20 cellular contexts compared by ENCODE assay signal in the genomic region with DNA sequence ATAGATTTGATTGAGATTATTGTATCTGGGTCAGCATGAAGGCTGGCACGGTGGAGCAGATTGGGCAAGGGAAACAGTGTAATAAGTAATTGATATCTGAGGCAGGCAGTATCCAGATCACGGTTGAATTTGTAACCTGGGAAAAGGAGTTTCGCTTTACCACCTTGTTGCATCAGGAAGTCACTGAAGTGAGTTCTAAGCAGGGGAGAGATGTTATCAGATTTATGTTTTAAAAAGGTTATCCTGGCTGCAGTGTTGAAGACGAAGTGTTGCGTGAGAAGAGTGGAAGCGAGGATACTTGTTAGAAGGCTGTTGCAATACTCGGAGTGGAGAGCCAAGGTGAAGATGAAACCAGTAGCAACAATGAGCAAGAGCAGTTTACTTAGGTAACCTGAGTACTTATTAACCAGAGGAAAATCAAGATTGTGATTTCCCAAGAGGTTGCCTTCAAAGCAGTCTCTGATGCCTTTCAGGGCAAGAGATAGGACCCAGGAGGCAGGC.
DNase-seq lines count a peak whose midpoint lies in the region; ATAC-seq, FAIRE-seq and TF ChIP-seq lines count a peak whose summit lies in the region.
"Had no signal": no experiment of that assay in that cellular context is flagged by ENCODE, and none has a peak within 500 bp of the region (broad histone marks: within the 10 kb centered on the region; RNA-seq: fewer than 3 reads in every experiment).

No MANE protein-coding gene starts in this region.

- POLR2A ChIA-PET in H1 (lab: Charles Lee; ENCODE audit: partially characterized antibody) (no interaction called here), OCI-LY7 (lab: Charles Lee) (no interaction called here)

- TF ChIP-seq POLR2A in H1 (IDR thresholded peaks at IDR 0.05; ENCODE audit: control extremely low read depth in 1 of 2, low read depth in 2 of 2, low read length in 2 of 2) (no peak), upper lobe of left lung (IDR thresholded peaks at IDR 0.05) (no peak)

- no peak overlapping the region for H3K56ac ChIP-seq in H1 (replicated peaks; ENCODE audit: insufficient read length, low read depth, low read length)

- H3K9ac ChIP-seq in H1 (replicated peaks in 1 of 4; ENCODE audit: extremely low read depth in 1 of 4, low read depth in 3 of 4, low read length in 3 of 4) (no peak overlapping the region), liver (ENCODE audit: low read depth in 1 of 2, low read length in 2 of 2) (peak overlapping the region in 1 of 2 donors; percentile 53), neuronal stem cell (ENCODE audit: low read depth, low read length, poor library complexity) (no peak overlapping the region)
- H3K9ac ChIP-seq: SK-N-SH had no signal

- H3K4me1 ChIP-seq in H1 (replicated peaks in 1 of 4; ENCODE audit: control insufficient read depth in 3 of 4, insufficient read depth in 4 of 4, low read length in 3 of 4), result no peaks in the 10 kb centered on the region
- peaks cover 6 to 16% (median 12%) of the 10 kb centered on the region in 4 donors for H3K4me1 ChIP-seq in liver (ENCODE audit: control insufficient read depth in 4 of 4, insufficient read depth in 4 of 4, low read length in 3 of 4)
- H3K4me1 ChIP-seq in upper lobe of left lung, result no peaks in the 10 kb centered on the region
- H3K4me1 ChIP-seq in OCI-LY7 (ENCODE audit: insufficient read depth, low read length, poor library complexity, severe bottlenecking), result no peaks in the 10 kb centered on the region
- H3K4me1 ChIP-seq in neuronal stem cell (ENCODE audit: control insufficient read depth in 2 of 2, insufficient read depth in 1 of 2, low read depth in 1 of 2, low read length in 2 of 2), result no peaks in the 10 kb centered on the region
- H3K4me1 ChIP-seq: breast epithelium, vagina had no signal

- H3K14ac ChIP-seq in H1 (ENCODE audit: insufficient read length) (no peak overlapping the region), neuronal stem cell (ENCODE audit: low read length) (no peak overlapping the region)

- no peak overlapping the region for H2AK5ac ChIP-seq in H1 (ENCODE audit: low read depth, low read length)
- no peak overlapping the region for H2AK5ac ChIP-seq in neuronal stem cell (ENCODE audit: low read depth, low read length)

- no peak overlapping the region for H3K27ac ChIP-seq in H1 (ENCODE audit: low read depth, low read length)
- H3K27ac ChIP-seq in liver (ENCODE audit: low read depth in 1 of 2, low read length in 2 of 2), result peak overlapping the region; percentile 61 to 72
- H3K27ac ChIP-seq in upper lobe of left lung, result peak overlapping the region; percentile 12 to 66 (median 22)
- H3K27ac ChIP-seq in OCI-LY7 (ENCODE audit: low read depth, low read length, poor library complexity, severe bottlenecking), result no peak overlapping the region
- no peak overlapping the region for H3K27ac ChIP-seq in neuronal stem cell (replicated peaks; ENCODE audit: low read length)
- H3K27ac ChIP-seq: breast epithelium, skin epidermis, vagina had no signal

- H3K9me3 ChIP-seq in H1 (ENCODE audit: insufficient read depth in 2 of 2, low read depth in 1 of 2, low read length in 1 of 2) (no peaks in the 10 kb centered on the region), liver (ENCODE audit: control insufficient read depth in 4 of 4, low read length in 3 of 4) (no peaks in the 10 kb centered on the region), upper lobe of left lung (no peaks in the 10 kb centered on the region), OCI-LY7 (ENCODE audit: low read length) (no peaks in the 10 kb centered on the region), neuronal stem cell (replicated peaks in 1 of 2; ENCODE audit: control insufficient read depth in 2 of 2, insufficient read depth in 1 of 2, low read depth in 1 of 2, low read length in 2 of 2) (no peaks in the 10 kb centered on the region)
- H3K9me3 ChIP-seq: breast epithelium, SK-N-SH, vagina had no signal

- no peaks in the 10 kb centered on the region for H3K79me1 ChIP-seq in H1 (ENCODE audit: low read depth, low read length)
- H3K79me1 ChIP-seq in neuronal stem cell (ENCODE audit: low read depth, low read length), result no peaks in the 10 kb centered on the region

- H4K20me1 ChIP-seq in H1 (replicated peaks in 1 of 2; ENCODE audit: control insufficient read depth in 1 of 2, insufficient read depth in 2 of 2, low read length in 2 of 2), result no peaks in the 10 kb centered on the region
- H4K20me1 ChIP-seq in OCI-LY7 (ENCODE audit: insufficient read depth, low read length), result no peaks in the 10 kb centered on the region

- H3K23me2 ChIP-seq in H1 (ENCODE audit: low read depth, low read length), result no peaks in the 10 kb centered on the region

- H2BK15ac ChIP-seq in H1 (ENCODE audit: low read length) (no peak overlapping the region), neuronal stem cell (ENCODE audit: low read length) (no peak overlapping the region)

- H3K4me2 ChIP-seq in H1 (ENCODE audit: insufficient read depth in 1 of 2, low read depth in 2 of 2, low read length in 2 of 2) (no peak overlapping the region), OCI-LY7 (ENCODE audit: low read length) (no peak overlapping the region), neuronal stem cell (ENCODE audit: insufficient read depth, low read length, poor library complexity, severe bottlenecking) (no peak overlapping the region)
- H3K4me2 ChIP-seq: SK-N-SH had no signal

- no peaks in the 10 kb centered on the region for H3K9me2 ChIP-seq in OCI-LY7 (ENCODE audit: insufficient read depth, low read length)
- H3K9me2 ChIP-seq: SK-N-SH had no signal

- H2BK12ac ChIP-seq in H1 (ENCODE audit: low read depth, low read length), result no peak overlapping the region
- no peak overlapping the region for H2BK12ac ChIP-seq in neuronal stem cell (ENCODE audit: low read length)

- BruUV-seq in OCI-LY7 (replicated peaks; lab: Mats Ljungman, UMichigan), result no TSS peak

- intact Hi-C loops in OCI-LY7 (cut with micrococcal nuclease; ENCODE audit: unreplicated experiment), result no loop called here

- no peaks in the 10 kb centered on the region for H3K79me2 ChIP-seq in H1 (ENCODE audit: control insufficient read depth in 1 of 2, insufficient read depth in 2 of 2, low read length in 2 of 2)
- no peaks in the 10 kb centered on the region for H3K79me2 ChIP-seq in OCI-LY7 (ENCODE audit: insufficient read depth, low read depth, low read length)

- H2BK120ac ChIP-seq in H1 (replicated peaks; ENCODE audit: low read depth, low read length) (no peak overlapping the region), neuronal stem cell (ENCODE audit: low read depth, low read length) (no peak overlapping the region)

- no peak overlapping the region for H4K91ac ChIP-seq in H1 (replicated peaks; ENCODE audit: insufficient read length, low read length)
- no peak overlapping the region for H4K91ac ChIP-seq in neuronal stem cell (ENCODE audit: low read depth, low read length, poor library complexity)

- TF ChIP-seq EP300 in H1 (IDR thresholded peaks at IDR 0.05; ENCODE audit: borderline replicate concordance in 1 of 2, low read depth in 2 of 2, low read length in 2 of 2), result no peak
- peak in 2 of 4 donors; percentile 83 for TF ChIP-seq EP300 in upper lobe of left lung (IDR thresholded peaks at IDR 0.05)

- H3K4ac ChIP-seq in H1 (replicated peaks; ENCODE audit: insufficient read length, low read depth, low read length) (no peak overlapping the region), neuronal stem cell (ENCODE audit: low read length) (no peak overlapping the region)

- CTCF ChIA-PET in H1 (lab: Charles Lee; ENCODE audit: partially characterized antibody) (interaction anchor here (1.0 kb wide), 1 partner anchor 14 kb away, joined by 3 read pairs; no protein-coding TSS in a partner anchor), OCI-LY7 (lab: Charles Lee; ENCODE audit: unreplicated experiment) (no interaction called here)

- no peak for TF ChIP-seq CTCF in H1 (IDR thresholded peaks at IDR 0.05; ENCODE audit: control extremely low read depth in 1 of 3, insufficient read depth in 1 of 3, low read depth in 1 of 3, low read length in 3 of 3)
- no peak for TF ChIP-seq CTCF in liver (IDR thresholded peaks at IDR 0.05; ENCODE audit: low read depth, low read length, missing input control)
- no peak for TF ChIP-seq CTCF in upper lobe of left lung (IDR thresholded peaks at IDR 0.05)
- TF ChIP-seq CTCF in OCI-LY7 (conservative IDR thresholded peaks at IDR 0.05; ENCODE audit: low read length), result no peak

- no peaks in the 10 kb centered on the region for H3K27me3 ChIP-seq in H1 (replicated peaks in 1 of 4; ENCODE audit: control insufficient read depth in 3 of 4, extremely low read depth in 1 of 4, insufficient read depth in 3 of 4, low read length in 3 of 4)
- no peaks in the 10 kb centered on the region for H3K27me3 ChIP-seq in liver (ENCODE audit: control insufficient read depth in 4 of 4, insufficient read depth in 4 of 4, low read length in 3 of 4)
- H3K27me3 ChIP-seq in upper lobe of left lung, result no peaks in the 10 kb centered on the region
- H3K27me3 ChIP-seq in neuronal stem cell (ENCODE audit: control insufficient read depth in 3 of 3, insufficient read depth in 3 of 3, low read depth in 1 of 3, low read length in 3 of 3), result no peaks in the 10 kb centered on the region
- H3K27me3 ChIP-seq: breast epithelium, vagina had no signal

- no peak overlapping the region for H4K5ac ChIP-seq in H1 (ENCODE audit: insufficient read length, low read depth, low read length)

- DNase-seq in SIG-M5 treated with dmso at 0.1 percent for 504 hours (lab: John Stamatoyannopoulos, UW; ENCODE audit: unreplicated experiment) (peak; percentile 34), SIG-M5 (lab: John Stamatoyannopoulos, UW) (no peak), H1 (ENCODE audit: low read depth in 1 of 2, low spot score in 2 of 2) (no peak), upper lobe of left lung (peak in 1 of 2 donors; percentile 66), OCI-LY7 (ENCODE audit: low spot score) (no peak), neuronal stem cell (ENCODE audit: low spot score) (no peak)
- DNase-seq in stimulated activated CD4-positive, alpha-beta T cell treated with anti-CD3 and anti-CD28 coated beads, Interleukin-2, amount 100 ng/mL, for 24 hours, result no peak
- DNase-seq: erythroblast; H7; mammary epithelial cell; naive B cell; NCI-H2227 treated with DMSO at 0.1 percent for 48 hours; posterior cingulate gyrus; SK-N-SH; stimulated activated CD4-positive, alpha-beta T cell treated with anti-CD3 and anti-CD28 coated beads, Interleukin-4, amount 100 ng/mL, for 24 hours; T-helper 9 cell had no signal

- ATAC-seq in upper lobe of left lung (ENCODE audit: low FRiP score in 2 of 2), result peak; percentile 61 to 68

- H3K36me3 ChIP-seq in H1 (ENCODE audit: control insufficient read depth in 2 of 4, insufficient read depth in 4 of 4, low read length in 3 of 4), result no peaks in the 10 kb centered on the region
- no peaks in the 10 kb centered on the region for H3K36me3 ChIP-seq in liver (ENCODE audit: control insufficient read depth in 4 of 4, insufficient read depth in 3 of 4, low read depth in 1 of 4, low read length in 3 of 4)
- H3K36me3 ChIP-seq in upper lobe of left lung, result no peaks in the 10 kb centered on the region
- no peaks in the 10 kb centered on the region for H3K36me3 ChIP-seq in OCI-LY7 (ENCODE audit: insufficient read depth, low read length)
- H3K36me3 ChIP-seq in neuronal stem cell (replicated peaks in 1 of 2; ENCODE audit: control insufficient read depth in 2 of 2, insufficient read depth in 2 of 2, low read length in 2 of 2), result no peaks in the 10 kb centered on the region
- H3K36me3 ChIP-seq: breast epithelium, vagina had no signal

- peak overlapping the region; percentile 84 for H2AFZ ChIP-seq in H1 (ENCODE audit: low read length)
- H2AFZ ChIP-seq in OCI-LY7 (ENCODE audit: low read length), result no peak overlapping the region
- no peak overlapping the region for H2AFZ ChIP-seq in neuronal stem cell (ENCODE audit: low read length)

- H2BK20ac ChIP-seq in H1 (ENCODE audit: low read length), result no peak overlapping the region

- H4K8ac ChIP-seq in H1 (ENCODE audit: extremely low read depth, insufficient read depth, low read length) (no peak overlapping the region), neuronal stem cell (ENCODE audit: low read depth, low read length) (no peak overlapping the region)

- H3K4me3 ChIP-seq in H1 (ENCODE audit: extremely low read depth in 1 of 4, insufficient read depth in 2 of 4, low read depth in 3 of 4, low read length in 4 of 4) (no peak overlapping the region), liver (ENCODE audit: low read depth in 1 of 3, low read length in 3 of 3) (peak overlapping the region; percentile 38 to 87 (median 48)), upper lobe of left lung (peak overlapping the region in 2 of 4 donors; percentile 2 to 4), OCI-LY7 (ENCODE audit: low read depth, low read length, poor library complexity, severe bottlenecking) (no peak overlapping the region), neuronal stem cell (ENCODE audit: low read length in 2 of 2) (no peak overlapping the region)
- H3K4me3 ChIP-seq: breast epithelium, skin epidermis, vagina had no signal

- no peak overlapping the region for H3K18ac ChIP-seq in H1 (ENCODE audit: extremely low read depth, low read length)
- H3K18ac ChIP-seq in neuronal stem cell (ENCODE audit: low read length), result no peak overlapping the region

- TF ChIP-seq RAD21 in H1 (IDR thresholded peaks at IDR 0.05 in 1 of 2, conservative IDR thresholded peaks at IDR 0.05 in 1 of 2; ENCODE audit: low read depth in 2 of 2, low read length in 2 of 2), result no peak
- TF ChIP-seq RAD21 in liver (IDR thresholded peaks at IDR 0.05), result peak; percentile 13 to 31

- no peak for FAIRE-seq in H1 (lab: Jason Lieb, UNC)

- H3K23ac ChIP-seq in H1 (ENCODE audit: insufficient read length) (no peak overlapping the region), neuronal stem cell (ENCODE audit: low read depth, low read length, poor library complexity) (no peak overlapping the region)

- H2BK5ac ChIP-seq in H1 (ENCODE audit: low read depth, low read length) (no peak overlapping the region), neuronal stem cell (ENCODE audit: low read length) (no peak overlapping the region)

- WGBS in H1 (ENCODE audit: extremely low coverage in 1 of 2, insufficient coverage in 1 of 2, insufficient read length in 1 of 2, insufficient replicate concordance in 2 of 2, low coverage in 1 of 2, low lambda C conversion rate in 2 of 2, missing lambda C conversion rate in 1 of 2), 2 experiments, result 95% methylated on average over 7 of the region's 7 CpGs; no CpG with 5 or more reads in 1 of the 2 experiments
- 38% methylated on average over 7 of the region's 7 CpGs for WGBS in liver
- 64 to 78% methylated on average over 7 of the region's 7 CpGs for WGBS in upper lobe of left lung, 2 donors
- 100% methylated on average over 3 of the region's 7 CpGs; no CpG with 5 or more reads in 1 of the 2 donors for WGBS in neuronal stem cell (ENCODE audit: extremely low coverage in 2 of 2, insufficient read length in 2 of 2, insufficient replicate concordance in 1 of 2), 2 donors

Comparison
In these comparisons a context has a peak if more than half of its experiments do, and no peak if none do; other contexts are left out.
1. H3K27ac ChIP-seq: peak in liver (2 of 2) and upper lobe of left lung (4 of 4); none in H1 (single experiment), OCI-LY7 (single experiment) and neuronal stem cell (single experiment).
2. H3K4me3 ChIP-seq: peak in liver (3 of 3); none in H1 (0 of 4), OCI-LY7 (single experiment) and neuronal stem cell (0 of 2).